ENCODE assay signal across 8 cellular contexts in the genomic region with DNA sequence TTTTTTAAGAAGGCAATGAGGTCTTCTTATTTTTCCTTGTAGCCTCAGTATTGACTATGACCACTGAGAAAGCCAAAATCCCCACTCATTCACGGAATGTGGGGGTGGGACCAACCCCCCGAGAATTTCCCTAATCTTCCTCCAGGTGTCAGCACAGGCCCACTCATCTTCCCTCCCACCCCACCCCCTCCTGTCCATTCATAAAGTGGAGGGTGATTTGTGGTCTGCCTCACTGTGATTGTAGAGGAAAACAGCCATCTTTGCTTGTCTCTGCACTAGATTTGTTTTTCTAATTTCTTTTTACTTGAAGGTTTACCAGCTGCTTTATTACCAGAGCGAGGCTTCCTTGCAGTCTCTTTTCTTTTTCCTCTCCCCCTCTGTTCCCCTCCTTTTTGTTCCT.
DNase-seq lines count a peak whose midpoint lies in the region; ATAC-seq and TF ChIP-seq lines count a peak whose summit lies in the region.

No MANE protein-coding gene starts in this region.

- H3K27ac ChIP-seq in H9 (ENCODE audit: insufficient read length, low read depth, low read length), result no peak overlapping the region
- peak overlapping the region in 1 of 2 donors; percentile 61 for H3K27ac ChIP-seq in right atrium auricular region

- no peak overlapping the region for H2AK5ac ChIP-seq in H9 (ENCODE audit: insufficient read length, low read length)

- no peaks in the 10 kb centered on the region for H4K20me1 ChIP-seq in H9 (ENCODE audit: control insufficient read depth, insufficient read depth, insufficient read length)

- no peak overlapping the region for H2BK15ac ChIP-seq in H9 (ENCODE audit: low read depth, low read length)

- CTCF ChIA-PET in Caco-2 (lab: Charles Lee), result interaction anchor here (0.6 kb wide), 2 partner anchors 11 to 1616 kb away, joined by 3 read pairs; no protein-coding TSS in a partner anchor

- intact Hi-C loops in Caco-2 (cut with micrococcal nuclease; ENCODE audit: unreplicated experiment), result loop anchor here (1.0 to 10.0 kb wide), 5 partner anchors 37 to 776 kb away; no protein-coding TSS in a partner anchor

- no peaks in the 10 kb centered on the region for H3K79me2 ChIP-seq in H9 (ENCODE audit: insufficient read depth, low read length)

- peaks cover 19% of the 10 kb centered on the region for H3K4me1 Mint-ChIP-seq in Caco-2 (ENCODE audit: low read depth, unreplicated experiment)
- H3K4me1 Mint-ChIP-seq in H9, result peaks cover 10 to 16% of the 10 kb centered on the region in 2 experiments

- H3K4me2 ChIP-seq in H9 (ENCODE audit: insufficient read depth, insufficient read length, low read length), result no peak overlapping the region

- H3K27me3 ChIP-seq in Caco-2 (replicated peaks; ENCODE audit: control insufficient read depth, insufficient read depth, low read length), result no peaks in the 10 kb centered on the region; the same call in 1 of the 2 replicates
- no peaks in the 10 kb centered on the region for H3K27me3 ChIP-seq in H9 (ENCODE audit: insufficient read depth, low read length)
- no peaks in the 10 kb centered on the region for H3K27me3 ChIP-seq in right atrium auricular region

- no peaks in the 10 kb centered on the region for H3K9me3 ChIP-seq in Caco-2
- no peaks in the 10 kb centered on the region for H3K9me3 ChIP-seq in H9 (ENCODE audit: control insufficient read depth, low read depth, low read length)
- no peaks in the 10 kb centered on the region for H3K9me3 ChIP-seq in right atrium auricular region

- H3K23me2 ChIP-seq in H9 (ENCODE audit: insufficient read length, low read depth, low read length, poor library complexity, severe bottlenecking), result no peaks in the 10 kb centered on the region

- H2BK120ac ChIP-seq in H9 (ENCODE audit: low read depth, low read length, poor library complexity, severe bottlenecking), result no peak overlapping the region

- H3K9me3 Mint-ChIP-seq in Caco-2 (ENCODE audit: unreplicated experiment) (no peaks in the 10 kb centered on the region), H9 (no peaks in the 10 kb centered on the region)

- no peak overlapping the region for H3K56ac ChIP-seq in H9 (ENCODE audit: insufficient read length, low read depth, low read length)

- H3K36me3 ChIP-seq in Caco-2 (ENCODE audit: control insufficient read depth, insufficient read depth, low read length) (no peaks in the 10 kb centered on the region), right atrium auricular region (no peaks in the 10 kb centered on the region)

- H3K4me1 ChIP-seq in Caco-2 (no peaks in the 10 kb centered on the region), H9 (ENCODE audit: insufficient read depth, low read length) (peaks cover 5% of the 10 kb centered on the region; the same call in 1 of the 2 replicates), right atrium auricular region (peaks cover 0 to 44% of the 10 kb centered on the region in 2 donors)

- WGBS in H9 (ENCODE audit: extremely low coverage, insufficient read length, low lambda C conversion rate), result no CpG with 5 or more reads among the region's 3 CpGs

- H3K4me3 Mint-ChIP-seq in Caco-2 (ENCODE audit: unreplicated experiment) (no peak overlapping the region), H9 (no peak overlapping the region)

- H2BK12ac ChIP-seq in H9 (ENCODE audit: insufficient read length, low read depth, low read length), result no peak overlapping the region

- H4K5ac ChIP-seq in H9 (ENCODE audit: insufficient read length, low read depth, low read length), result no peak overlapping the region

- no peak overlapping the region for H3K14ac ChIP-seq in H9 (ENCODE audit: insufficient read depth, low read length)

- no peaks in the 10 kb centered on the region for H3K79me1 ChIP-seq in H9 (ENCODE audit: insufficient read depth, low read depth, low read length, poor library complexity, severe bottlenecking)

- H2BK20ac ChIP-seq in H9 (ENCODE audit: low read depth, low read length, poor library complexity, severe bottlenecking), result no peak overlapping the region

- no peak overlapping the region for H2BK5ac ChIP-seq in H9 (ENCODE audit: insufficient read length, low read length)

- no TSS peak for BruUV-seq in Caco-2 (replicated peaks; lab: Mats Ljungman, UMichigan)

- peak; percentile 48 to 54 for DNase-seq in Caco-2
- peak; percentile 51 for DNase-seq in H9
- peak; percentile 14 for DNase-seq in NCI-H460 (ENCODE audit: extremely low read depth, low read depth)
- peak; percentile 23 for DNase-seq in activated effector memory CD4-positive, alpha-beta T cell treated with Interleukin-2 at 50 U/mL for 16 hours
- no peak for DNase-seq in right atrium auricular region (ENCODE audit: low spot score)
- peak; percentile 40 to 46 for DNase-seq in stimulated activated CD4-positive, alpha-beta T cell treated with anti-CD3 and anti-CD28 coated beads, Interleukin-2, amount 100 ng/mL, for 24 hours
- no peak for DNase-seq in omental fat pad (ENCODE audit: low spot score)

- ATAC-seq in omental fat pad (ENCODE audit: low FRiP score), result no peak
- no peak for ATAC-seq in HG03039 (IDR thresholded peaks at IDR 0.05; ENCODE audit: unreplicated experiment)

- no peak overlapping the region for H3K23ac ChIP-seq in H9 (ENCODE audit: insufficient read length, low read depth, low read length)

- H3K27me3 Mint-ChIP-seq in Caco-2 (ENCODE audit: insufficient read depth, unreplicated experiment), result peaks cover 4% of the 10 kb centered on the region
- no peaks in the 10 kb centered on the region for H3K27me3 Mint-ChIP-seq in H9 (ENCODE audit: low read depth)

- H4K91ac ChIP-seq in H9 (ENCODE audit: insufficient read length, low read depth, low read length), result no peak overlapping the region

- H3K27ac Mint-ChIP-seq in Caco-2 (ENCODE audit: unreplicated experiment) (no peak overlapping the region), H9 (peak overlapping the region in 2 of 3 experiments; percentile 75 to 76; a peak in 2 of 7 replicates)

- H4K8ac ChIP-seq in H9 (replicated peaks; ENCODE audit: insufficient read length, low read depth, low read length), result no peak overlapping the region

- H3K4ac ChIP-seq in H9 (ENCODE audit: low read depth, low read length), result no peak overlapping the region

- H3K9ac ChIP-seq in H9 (ENCODE audit: extremely low read depth, insufficient read length, low read length), result no peak overlapping the region

- POLR2A ChIA-PET in Caco-2 (lab: Charles Lee), result no interaction called here

- no peak overlapping the region for H3K18ac ChIP-seq in H9 (ENCODE audit: insufficient read length, low read depth, low read length)

- no peak overlapping the region for H3T11ph ChIP-seq in H9 (ENCODE audit: low read length)

- H3K36me3 Mint-ChIP-seq in Caco-2 (ENCODE audit: insufficient read depth, unreplicated experiment), result peaks cover 5% of the 10 kb centered on the region
- no peaks in the 10 kb centered on the region for H3K36me3 Mint-ChIP-seq in H9 (ENCODE audit: insufficient read depth in 1 of 3, low read depth in 3 of 3)

- H3K4me3 ChIP-seq in Caco-2 (ENCODE audit: low read depth, low read length) (no peak overlapping the region), right atrium auricular region (no peak overlapping the region)

- H2AFZ ChIP-seq in H9 (ENCODE audit: low read length), result peak overlapping the region; percentile 1

- peak; percentile 78 to 80 for TF ChIP-seq CTCF in Caco-2 (IDR thresholded peaks at IDR 0.05; ENCODE audit: insufficient read depth in 1 of 2, low read depth in 1 of 2, low read length in 1 of 2, severe bottlenecking in 1 of 2, unreplicated experiment in 1 of 2)
- peak; percentile 88 for TF ChIP-seq CTCF in H9 (conservative IDR thresholded peaks at IDR 0.05)
- peak; percentile 43 to 83 for TF ChIP-seq CTCF in right atrium auricular region (IDR thresholded peaks at IDR 0.05)
- no peak for TF ChIP-seq CTCF in omental fat pad (IDR thresholded peaks at IDR 0.05)

Comparison
In these comparisons a context has a peak if more than half of its experiments do, and no peak if none do; other contexts are left out.
1. DNase-seq: peak in Caco-2 (2 of 2), H9 (single experiment), NCI-H460 (single experiment), activated effector memory CD4-positive, alpha-beta T cell treated with Interleukin-2 at 50 U/mL for 16 hours (single experiment) and stimulated activated CD4-positive, alpha-beta T cell treated with anti-CD3 and anti-CD28 coated beads, Interleukin-2, amount 100 ng/mL, for 24 hours (2 of 2); none in right atrium auricular region (single experiment) and omental fat pad (single experiment).
2. CTCF ChIP-seq: peak in Caco-2 (2 of 2), H9 (single experiment) and right atrium auricular region (2 of 2); none in omental fat pad (0 of 3).